Comparison of ENCODE assay signal across 16 cellular contexts in genomic region chr3:17094551-17094950, GRCh38.
DNase-seq lines count a peak whose midpoint lies in the region; ATAC-seq, FAIRE-seq and TF ChIP-seq lines count a peak whose summit lies in the region.
"Had no signal": no experiment of that assay in that cellular context is flagged by ENCODE, and none has a peak within 500 bp of the region (broad histone marks: within the 10 kb centered on the region; RNA-seq: fewer than 3 reads in every experiment).

No MANE protein-coding gene starts in this region.

- H3K79me2 ChIP-seq in H1 (ENCODE audit: control insufficient read depth in 1 of 2, insufficient read depth in 2 of 2, low read length in 2 of 2), result no peaks in the 10 kb centered on the region
- H3K79me2 ChIP-seq in Karpas-422 (ENCODE audit: low read length), result no peaks in the 10 kb centered on the region

- H2BK5ac ChIP-seq in H1 (ENCODE audit: low read depth, low read length), result no peak overlapping the region

- H3K27me3 Mint-ChIP-seq in activated CD8-positive, alpha-beta T cell treated with anti-CD3 and anti-CD28 coated beads for 36 hours, result no peaks in the 10 kb centered on the region

- peak; percentile 56 for ATAC-seq in Right ventricle myocardium inferior
- ATAC-seq in activated CD8-positive, alpha-beta T cell treated with anti-CD3 and anti-CD28 coated beads for 36 hours, result no peak
- ATAC-seq: Panc1 had no signal

- H2AK5ac ChIP-seq in H1 (ENCODE audit: low read depth, low read length), result no peak overlapping the region

- H3K27me3 ChIP-seq in right atrium auricular region (no peaks in the 10 kb centered on the region), H1 (replicated peaks in 1 of 4; ENCODE audit: control insufficient read depth in 3 of 4, extremely low read depth in 1 of 4, insufficient read depth in 3 of 4, low read length in 3 of 4) (no peaks in the 10 kb centered on the region), Karpas-422 (ENCODE audit: low read length) (no peaks in the 10 kb centered on the region; the same call in 1 of the 2 replicates)

- POLR2A ChIA-PET in H1 (lab: Charles Lee; ENCODE audit: partially characterized antibody), result no interaction called here
- POLR2A ChIA-PET in activated CD8-positive, alpha-beta T cell treated with anti-CD3 and anti-CD28 coated beads for 36 hours (lab: Charles Lee), result no interaction called here

- H4K20me1 ChIP-seq in H1 (replicated peaks in 1 of 2; ENCODE audit: control insufficient read depth in 1 of 2, insufficient read depth in 2 of 2, low read length in 2 of 2) (no peaks in the 10 kb centered on the region), Karpas-422 (ENCODE audit: insufficient read depth, low read depth, low read length) (no peaks in the 10 kb centered on the region)

- H2AFZ ChIP-seq in H1 (ENCODE audit: low read length), result no peak overlapping the region
- H2AFZ ChIP-seq in Karpas-422 (ENCODE audit: low read length), result no peak overlapping the region

- H2BK15ac ChIP-seq in H1 (ENCODE audit: low read length), result no peak overlapping the region

- H3K27ac Mint-ChIP-seq in activated CD8-positive, alpha-beta T cell treated with anti-CD3 and anti-CD28 coated beads for 36 hours, result no peak overlapping the region

- H3K56ac ChIP-seq in H1 (replicated peaks; ENCODE audit: insufficient read length, low read depth, low read length), result no peak overlapping the region

- no peak overlapping the region for H3K4me3 Mint-ChIP-seq in activated CD8-positive, alpha-beta T cell treated with anti-CD3 and anti-CD28 coated beads for 36 hours

- H3K18ac ChIP-seq in H1 (ENCODE audit: extremely low read depth, low read length), result peak overlapping the region; percentile 48; the same call in 1 of the 2 replicates

- no peak for DNase-seq in Right ventricle myocardium inferior (ENCODE audit: missing footprints)
- DNase-seq in right atrium auricular region (ENCODE audit: low spot score), result no peak
- peak in 1 of 2 experiments; percentile 46 for DNase-seq in H1 (ENCODE audit: low read depth in 1 of 2, low spot score in 2 of 2)
- DNase-seq in islet precursor cell, result peak; percentile 72
- no peak for DNase-seq in GM19240 (ENCODE audit: insufficient read length, low spot score)
- DNase-seq in Karpas-422, result no peak
- DNase-seq in activated CD8-positive, alpha-beta T cell treated with anti-CD3 and anti-CD28 coated beads for 36 hours, result no peak
- DNase-seq in SKM-1 (lab: John Stamatoyannopoulos, UW; ENCODE audit: unreplicated experiment), result no peak
- DNase-seq: DMS153, KBM-7, NCI-H1048, SHP77 had no signal

- no peaks in the 10 kb centered on the region for H3K36me3 ChIP-seq in right atrium auricular region
- peaks cover 0 to 3% (median 0%) of the 10 kb centered on the region in 4 experiments; a peak in 1 of 8 replicates for H3K36me3 ChIP-seq in H1 (ENCODE audit: control insufficient read depth in 2 of 4, insufficient read depth in 4 of 4, low read length in 3 of 4)
- no peaks in the 10 kb centered on the region for H3K36me3 ChIP-seq in Karpas-422 (ENCODE audit: insufficient read depth, low read length)

- intact Hi-C loops in Right ventricle myocardium inferior (cut with DNase I), result no loop called here
- intact Hi-C loops in activated CD8-positive, alpha-beta T cell treated with anti-CD3 and anti-CD28 coated beads for 36 hours (cut with micrococcal nuclease), result no loop called here

- peak; percentile 79 for FAIRE-seq in H1 (lab: Jason Lieb, UNC)
- FAIRE-seq: A204.1, HTR-8/SVneo had no signal

- no peak overlapping the region for H3K14ac ChIP-seq in H1 (ENCODE audit: insufficient read length)

- H3K4ac ChIP-seq in H1 (replicated peaks; ENCODE audit: insufficient read length, low read depth, low read length), result no peak overlapping the region

- H3K4me2 ChIP-seq in H1 (ENCODE audit: insufficient read depth in 1 of 2, low read depth in 2 of 2, low read length in 2 of 2) (peak overlapping the region in 1 of 2 experiments; percentile 11; a peak in 2 of 4 replicates), Karpas-422 (ENCODE audit: low read depth, low read length, poor library complexity, severe bottlenecking) (no peak overlapping the region)

- H3K23me2 ChIP-seq in H1 (ENCODE audit: low read depth, low read length), result no peaks in the 10 kb centered on the region

- TF ChIP-seq CTCF in right atrium auricular region (IDR thresholded peaks at IDR 0.05) (no peak), H1 (IDR thresholded peaks at IDR 0.05; ENCODE audit: control extremely low read depth in 1 of 3, insufficient read depth in 1 of 3, low read depth in 1 of 3, low read length in 3 of 3) (no peak)
- no peak for TF ChIP-seq CTCF in activated CD8-positive, alpha-beta T cell treated with anti-CD3 and anti-CD28 coated beads for 36 hours (IDR thresholded peaks at IDR 0.05)

- no peak for TF ChIP-seq POLR2A in H1 (IDR thresholded peaks at IDR 0.05; ENCODE audit: control extremely low read depth in 1 of 2, low read depth in 2 of 2, low read length in 2 of 2)

- H2BK120ac ChIP-seq in H1 (replicated peaks; ENCODE audit: low read depth, low read length), result no peak overlapping the region

- CTCF ChIA-PET in H1 (lab: Charles Lee; ENCODE audit: partially characterized antibody), result interaction anchor here (0.6 to 1.1 kb wide), 2 partner anchors 64 to 511 kb away, joined by 3 read pairs; no protein-coding TSS in a partner anchor
- CTCF ChIA-PET in activated CD8-positive, alpha-beta T cell treated with anti-CD3 and anti-CD28 coated beads for 36 hours (lab: Charles Lee), result no interaction called here

- H3K4me3 ChIP-seq in right atrium auricular region (no peak overlapping the region), H1 (ENCODE audit: extremely low read depth in 1 of 4, insufficient read depth in 2 of 4, low read depth in 3 of 4, low read length in 4 of 4) (no peak overlapping the region), Karpas-422 (ENCODE audit: low read length) (no peak overlapping the region)

- H3K9me3 ChIP-seq in right atrium auricular region (no peaks in the 10 kb centered on the region), H1 (ENCODE audit: insufficient read depth in 2 of 2, low read depth in 1 of 2, low read length in 1 of 2) (no peaks in the 10 kb centered on the region; a peak in 1 of 4 replicates), Karpas-422 (ENCODE audit: low read length) (no peaks in the 10 kb centered on the region)

- TF ChIP-seq RAD21 in H1 (IDR thresholded peaks at IDR 0.05 in 1 of 2, conservative IDR thresholded peaks at IDR 0.05 in 1 of 2; ENCODE audit: low read depth in 2 of 2, low read length in 2 of 2), result peak in 1 of 2 experiments; percentile 13; a peak in 1 of 4 replicates

- H3K27ac ChIP-seq in right atrium auricular region (no peak overlapping the region), H1 (ENCODE audit: low read depth, low read length) (no peak overlapping the region), Karpas-422 (ENCODE audit: low read length) (no peak overlapping the region)
- H3K27ac ChIP-seq: C4-2B had no signal

- H3K36me3 Mint-ChIP-seq in activated CD8-positive, alpha-beta T cell treated with anti-CD3 and anti-CD28 coated beads for 36 hours (ENCODE audit: low read depth), result peaks cover 12% of the 10 kb centered on the region

- no peaks in the 10 kb centered on the region for H3K9me2 ChIP-seq in Karpas-422 (replicated peaks; ENCODE audit: insufficient read depth, low read length)

- no peaks in the 10 kb centered on the region for H3K9me3 Mint-ChIP-seq in activated CD8-positive, alpha-beta T cell treated with anti-CD3 and anti-CD28 coated beads for 36 hours

- H4K8ac ChIP-seq in H1 (ENCODE audit: extremely low read depth, insufficient read depth, low read length), result no peak overlapping the region

- H3K23ac ChIP-seq in H1 (ENCODE audit: insufficient read length), result no peak overlapping the region

- WGBS in H1 (ENCODE audit: extremely low coverage in 1 of 2, insufficient coverage in 1 of 2, insufficient read length in 1 of 2, insufficient replicate concordance in 2 of 2, low coverage in 1 of 2, low lambda C conversion rate in 2 of 2, missing lambda C conversion rate in 1 of 2), 2 experiments, result 79% methylated on average over 6 of the region's 6 CpGs; no CpG with 5 or more reads in 1 of the 2 experiments

- no peak overlapping the region for H2BK20ac ChIP-seq in H1 (ENCODE audit: low read length)

- H2BK12ac ChIP-seq in H1 (ENCODE audit: low read depth, low read length), result no peak overlapping the region

- H4K91ac ChIP-seq in H1 (replicated peaks; ENCODE audit: insufficient read length, low read length), result no peak overlapping the region

- no peak overlapping the region for H4K5ac ChIP-seq in H1 (ENCODE audit: insufficient read length, low read depth, low read length)

- no peak for TF ChIP-seq EP300 in H1 (IDR thresholded peaks at IDR 0.05; ENCODE audit: borderline replicate concordance in 1 of 2, low read depth in 2 of 2, low read length in 2 of 2)

- H3K4me1 Mint-ChIP-seq in activated CD8-positive, alpha-beta T cell treated with anti-CD3 and anti-CD28 coated beads for 36 hours (ENCODE audit: low read depth), result no peaks in the 10 kb centered on the region

- H3K9ac ChIP-seq in H1 (replicated peaks in 1 of 4; ENCODE audit: extremely low read depth in 1 of 4, low read depth in 3 of 4, low read length in 3 of 4), result no peak overlapping the region
- H3K9ac ChIP-seq in Karpas-422 (ENCODE audit: low read length), result no peak overlapping the region

- no peaks in the 10 kb centered on the region for H3K79me1 ChIP-seq in H1 (ENCODE audit: low read depth, low read length)

- H3K4me1 ChIP-seq in right atrium auricular region, result peaks cover 0 to 30% of the 10 kb centered on the region in 2 donors
- peaks cover 1 to 15% (median 6%) of the 10 kb centered on the region in 4 experiments; a peak in 5 of 7 replicates for H3K4me1 ChIP-seq in H1 (replicated peaks in 1 of 4; ENCODE audit: control insufficient read depth in 3 of 4, insufficient read depth in 4 of 4, low read length in 3 of 4)
- peaks cover 4% of the 10 kb centered on the region; the same call in 1 of the 2 replicates for H3K4me1 ChIP-seq in Karpas-422 (ENCODE audit: low read length)

TF ChIP-seq in H1, 55 proteins besides CTCF, POLR2A, EP300 and RAD21 (continues in another document):
- no peak for TF ChIP-seq KDM4A (IDR thresholded peaks at IDR 0.05; ENCODE audit: low read depth, low read length, severe bottlenecking)
- TF ChIP-seq POU5F1 (IDR thresholded peaks at IDR 0.05; ENCODE audit: low read depth, low read length), result no peak
- no peak for TF ChIP-seq SAP30 (IDR thresholded peaks at IDR 0.05; ENCODE audit: insufficient read depth, insufficient replicate concordance, low read length)
- no peak for TF ChIP-seq RFX5 (IDR thresholded peaks at IDR 0.05; ENCODE audit: borderline replicate concordance, low read depth, low read length)
- TF ChIP-seq HDAC2 (IDR thresholded peaks at IDR 0.05; ENCODE audit: borderline replicate concordance in 1 of 2, low read depth in 2 of 2, low read length in 2 of 2), result peak; percentile 61 to 69; a peak in 1 of 4 replicates
- TF ChIP-seq NANOG (IDR thresholded peaks at IDR 0.05; ENCODE audit: insufficient read depth, low read depth, low read length, poor library complexity, severe bottlenecking), result no peak
- no peak for TF ChIP-seq CHD1 (IDR thresholded peaks at IDR 0.05; ENCODE audit: low read depth, low read length)
- no peak for TF ChIP-seq EZH2 (IDR thresholded peaks at IDR 0.05; ENCODE audit: low read depth, low read length, severe bottlenecking)
- no peak for TF ChIP-seq SIX5 (IDR thresholded peaks at IDR 0.05; ENCODE audit: low read depth, low read length)
- no peak for TF ChIP-seq SRF (IDR thresholded peaks at IDR 0.05; ENCODE audit: low read depth, low read length)
- TF ChIP-seq CHD2 (IDR thresholded peaks at IDR 0.05; ENCODE audit: low read length), result no peak
